In the genomic region with DNA sequence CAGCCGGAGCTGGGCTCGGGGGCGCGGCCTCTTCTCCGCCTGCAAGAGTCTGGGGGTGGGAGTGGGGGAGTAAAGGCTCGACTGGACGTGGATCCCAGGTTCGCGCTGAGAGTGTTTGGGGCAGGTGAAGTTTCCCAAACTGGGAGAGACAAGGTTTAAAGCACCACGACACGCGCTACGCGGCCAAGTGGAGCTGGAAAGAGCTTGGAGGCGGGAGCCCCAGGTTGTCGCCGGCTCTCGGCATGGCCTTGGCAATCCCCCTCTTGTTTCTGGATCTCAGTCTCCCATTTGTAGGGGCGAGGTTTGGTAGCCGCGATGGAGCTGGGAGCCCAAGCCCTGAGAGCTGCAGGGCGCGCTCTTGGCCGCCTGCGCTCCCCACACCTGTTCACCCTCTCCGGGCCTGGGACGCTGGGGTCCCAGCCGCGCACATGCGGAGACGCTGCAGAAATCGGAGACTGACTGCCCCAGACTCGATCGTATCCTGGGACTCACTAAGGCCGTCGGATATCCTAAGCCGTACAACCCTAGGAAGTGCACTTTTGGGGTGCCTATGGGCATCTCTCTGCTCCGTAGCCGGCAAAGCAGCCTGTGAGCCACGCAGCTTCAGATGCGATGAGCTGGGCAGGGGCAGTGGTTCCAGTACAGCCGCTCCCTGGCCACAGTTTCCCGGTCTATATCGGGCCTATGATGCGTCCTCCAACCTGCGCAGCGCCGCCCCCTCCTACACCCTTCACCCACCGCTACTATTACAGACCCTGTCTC, we compare ENCODE assay signal across 8 cellular contexts. TPM values are rescaled to one million over a fixed set of nuclear protein-coding genes. Genes with fewer than 3 reads are reported as not detected.
DNase-seq lines count a peak whose midpoint lies in the region; ATAC-seq and TF ChIP-seq lines count a peak whose summit lies in the region.

No MANE protein-coding gene starts in this region.

- H3K36me3 ChIP-seq in adrenal gland (replicated peaks in 1 of 2) = no peaks in the 10 kb centered on the region
- H3K36me3 ChIP-seq in iPS-20b (ENCODE audit: insufficient read depth, low read depth, low read length) = no peaks in the 10 kb centered on the region
- no peaks in the 10 kb centered on the region for H3K36me3 ChIP-seq in smooth muscle cell (ENCODE audit: low read depth)

- H3K9me3 ChIP-seq in adrenal gland (replicated peaks in 1 of 3) = no peaks in the 10 kb centered on the region
- no peaks in the 10 kb centered on the region for H3K9me3 ChIP-seq in iPS-20b (ENCODE audit: insufficient read depth, low read depth, low read length)
- H3K9me3 ChIP-seq in smooth muscle cell (replicated peaks; ENCODE audit: low read depth) = no peaks in the 10 kb centered on the region

- H3K27ac ChIP-seq in adrenal gland = peak overlapping the region in 4 of 5 donors; percentile 21 to 87 (median 82)
- no peak overlapping the region for H3K27ac ChIP-seq in iPS-20b (ENCODE audit: low read length)
- no peak overlapping the region for H3K27ac ChIP-seq in smooth muscle cell (ENCODE audit: low read depth)

- H3K4me3 ChIP-seq in adrenal gland (peak overlapping the region; percentile 48 to 95 (median 78)), iPS-20b (ENCODE audit: low read length) (peak overlapping the region; percentile 78), smooth muscle cell (peak overlapping the region; percentile 59)

- H3K27me3 ChIP-seq in adrenal gland (no peaks in the 10 kb centered on the region), iPS-20b (ENCODE audit: insufficient read depth, low read length) (peaks cover 83% of the 10 kb centered on the region), smooth muscle cell (ENCODE audit: low read depth) (peaks cover 84% of the 10 kb centered on the region)

- peak overlapping the region; percentile 47; the same call in 1 of the 2 replicates for H3K9ac ChIP-seq in iPS-20b (ENCODE audit: low read depth, low read length)
- no peak overlapping the region for H3K9ac ChIP-seq in smooth muscle cell (ENCODE audit: low read depth)

- no peaks in the 10 kb centered on the region for H4K20me1 ChIP-seq in smooth muscle cell (ENCODE audit: low read depth)

- TF ChIP-seq POLR2A in adrenal gland (IDR thresholded peaks at IDR 0.05) = no peak

- no peak overlapping the region for H2AFZ ChIP-seq in smooth muscle cell (ENCODE audit: low read depth)

- H3K4me1 Mint-ChIP-seq in Calu3 (ENCODE audit: low read depth, unreplicated experiment) = peaks cover 9% of the 10 kb centered on the region

- peak; percentile 11 for ATAC-seq in HG03039 (IDR thresholded peaks at IDR 0.05; ENCODE audit: unreplicated experiment)
- no peak for ATAC-seq in GM19328 (IDR thresholded peaks at IDR 0.05; ENCODE audit: unreplicated experiment)

- H3F3A ChIP-seq in smooth muscle cell (ENCODE audit: low read depth) = no peaks in the 10 kb centered on the region

- H3K27me3 Mint-ChIP-seq in Calu3 (ENCODE audit: unreplicated experiment) = no peaks in the 10 kb centered on the region

- H3K79me2 ChIP-seq in smooth muscle cell (ENCODE audit: low read depth) = no peaks in the 10 kb centered on the region

- peak overlapping the region; percentile 94 for H3K4me2 ChIP-seq in smooth muscle cell

- CTCF ChIA-PET in Calu3 (lab: Charles Lee) = interaction anchor here (0.6 to 1.1 kb wide), 2 partner anchors 15 to 114 kb away, joined by 3 to 4 read pairs; no protein-coding TSS in a partner anchor

- intact Hi-C loops in Calu3 (cut with micrococcal nuclease; ENCODE audit: unreplicated experiment) (loop anchor here (5.0 kb wide), 1 partner anchor 95 kb away; no protein-coding TSS in a partner anchor), adrenal gland (cut with DNase I) (no loop called here)

- TF ChIP-seq CTCF in Calu3 (IDR thresholded peaks at IDR 0.05; ENCODE audit: unreplicated experiment) (no peak), adrenal gland (IDR thresholded peaks at IDR 0.05) (no peak), smooth muscle cell (IDR thresholded peaks at IDR 0.05; ENCODE audit: borderline replicate concordance, insufficient read depth, poor library complexity, severe bottlenecking) (no peak)

- no TSS peak for BruUV-seq in Calu3 (replicated peaks; lab: Mats Ljungman, UMichigan)

- H3K4me3 Mint-ChIP-seq in Calu3 (ENCODE audit: low read depth, unreplicated experiment) = peak overlapping the region; percentile 58

- no peaks in the 10 kb centered on the region for H3K9me3 Mint-ChIP-seq in Calu3 (ENCODE audit: low read depth, unreplicated experiment)

- 7 to 37% (median 10%) methylated on average over 8 to 49 of the region's 49 CpGs for WGBS in adrenal gland, 4 donors
- 5% methylated on average over 45 of the region's 49 CpGs for WGBS in smooth muscle cell (ENCODE audit: low lambda C conversion rate)

- H3K4me1 ChIP-seq in adrenal gland (replicated peaks in 1 of 2) (peaks cover 32 to 48% of the 10 kb centered on the region in 2 donors), iPS-20b (ENCODE audit: insufficient read depth, low read length) (no peaks in the 10 kb centered on the region; the same call in 1 of the 2 replicates), smooth muscle cell (ENCODE audit: low read depth) (peaks cover 11% of the 10 kb centered on the region)

- H3K36me3 Mint-ChIP-seq in Calu3 (ENCODE audit: insufficient read depth, unreplicated experiment) = peaks cover 10% of the 10 kb centered on the region

- no peak overlapping the region for H3K27ac Mint-ChIP-seq in Calu3 (ENCODE audit: unreplicated experiment)

- DNase-seq in Calu3 (peak; percentile 5), adrenal gland (peak in 4 of 7 donors; percentile 28 to 66 (median 42)), smooth muscle cell (lab: John Stamatoyannopoulos, UW; ENCODE audit: unreplicated experiment) (no peak), NAMALWA (ENCODE audit: low spot score) (no peak), NCI-H146 (lab: John Stamatoyannopoulos, UW) (no peak)

RNA-seq across cellular contexts. Expression of a gene that starts 0.9 kb away (rescaled TPM):
- total RNA-seq in Calu3 (2022) (0.14 and 0.15 TPM in 2 replicates), adrenal gland (10 to 100 TPM; 51.5 to 91.2 (median 61.3) TPM), smooth muscle cell (0.09 and 0.18 TPM in 2 replicates)
- polyA plus RNA-seq in adrenal gland (10 to 100 TPM; 44.0 to 72.3 (median 59.4) TPM), smooth muscle cell (0.19 and 0.22 TPM in 2 replicates)

Comparison
In these comparisons a context has a peak if more than half of its experiments do, and no peak if none do; other contexts are left out.
1. DNase-seq: peak in Calu3 (single experiment) and adrenal gland (4 of 7); none in smooth muscle cell (single experiment), NAMALWA (single experiment) and NCI-H146 (single experiment).
2. H3K27ac ChIP-seq: peak in adrenal gland (4 of 5); none in iPS-20b (single experiment) and smooth muscle cell (single experiment).
3. RNA of a gene that starts 0.9 kb away (total RNA-seq): 51.5 to 91.2 TPM in adrenal gland; 0.09 to 0.18 TPM in smooth muscle cell and 0.14 to 0.15 TPM in Calu3; every median in the first group is over 10 times any median in the second.
4. Peak in every context shown above with its lines, with median percentiles within 50 percentile points of each other: H3K4me3 ChIP-seq.